Comparison of ENCODE assay signal across 9 cellular contexts in the genomic region with DNA sequence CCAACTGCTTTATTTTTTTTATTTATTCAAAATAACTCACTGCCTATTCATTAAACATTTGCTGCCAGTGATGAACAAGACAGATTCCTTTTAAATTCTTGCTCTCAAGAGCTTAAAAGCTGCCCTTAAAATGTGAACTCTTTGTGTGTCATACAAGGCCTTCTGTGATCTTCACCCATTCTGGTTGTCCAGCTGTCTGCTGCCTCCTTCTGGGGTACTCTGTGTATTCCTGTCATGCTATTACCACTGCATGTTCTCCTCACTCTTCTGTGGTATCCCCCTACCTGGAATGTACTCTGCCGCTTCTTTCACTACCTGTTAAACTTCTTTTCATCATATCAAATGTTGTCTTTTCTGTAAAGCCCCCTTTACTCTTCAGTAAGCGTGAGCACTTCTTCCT.
DNase-seq lines count a peak whose midpoint lies in the region; ATAC-seq and TF ChIP-seq lines count a peak whose summit lies in the region.
"Had no signal": no experiment of that assay in that cellular context is flagged by ENCODE, and none has a peak within 500 bp of the region (broad histone marks: within the 10 kb centered on the region; RNA-seq: fewer than 3 reads in every experiment).

No MANE protein-coding gene starts in this region.

- no peak overlapping the region for H3K4me3 ChIP-seq in smooth muscle cell

- peaks cover 41% of the 10 kb centered on the region for H4K20me1 ChIP-seq in smooth muscle cell (ENCODE audit: low read depth)

- H3K9me3 ChIP-seq in smooth muscle cell (replicated peaks; ENCODE audit: low read depth): no peaks in the 10 kb centered on the region

- TF ChIP-seq CTCF in smooth muscle cell (IDR thresholded peaks at IDR 0.05; ENCODE audit: borderline replicate concordance, insufficient read depth, poor library complexity, severe bottlenecking): peak; percentile 16

- peaks cover 4% of the 10 kb centered on the region for H3K4me1 ChIP-seq in smooth muscle cell (ENCODE audit: low read depth)

- DNase-seq in DMS 273 (lab: John Stamatoyannopoulos, UW; ENCODE audit: unreplicated experiment) (peak; percentile 35), DMS 273 treated with DMSO at 0.1 percent for 48 hours (lab: John Stamatoyannopoulos, UW) (no peak), RPMI7951 (ENCODE audit: low read depth) (peak; percentile 24), globus pallidus (ENCODE audit: low spot score) (peak; percentile 45), smooth muscle cell (lab: John Stamatoyannopoulos, UW; ENCODE audit: unreplicated experiment) (no peak)

- H3K4me2 ChIP-seq in smooth muscle cell: no peak overlapping the region

- ATAC-seq in HG03520 (IDR thresholded peaks at IDR 0.05; ENCODE audit: unreplicated experiment) (no peak), HG02938 (IDR thresholded peaks at IDR 0.05; ENCODE audit: unreplicated experiment) (no peak), GM21825 (IDR thresholded peaks at IDR 0.05; ENCODE audit: unreplicated experiment) (no peak)

- no peaks in the 10 kb centered on the region for H3K27me3 ChIP-seq in smooth muscle cell (ENCODE audit: low read depth)

- no peak overlapping the region for H2AFZ ChIP-seq in smooth muscle cell (ENCODE audit: low read depth)

- WGBS in smooth muscle cell (ENCODE audit: low lambda C conversion rate): 100% methylated on average over 2 of the region's 2 CpGs

- H3F3A ChIP-seq in smooth muscle cell (ENCODE audit: low read depth): no peaks in the 10 kb centered on the region

- H3K36me3 ChIP-seq in smooth muscle cell (ENCODE audit: low read depth): no peaks in the 10 kb centered on the region

- peaks cover 62% of the 10 kb centered on the region for H3K79me2 ChIP-seq in smooth muscle cell (ENCODE audit: low read depth)

- H3K9ac ChIP-seq in smooth muscle cell (ENCODE audit: low read depth): no peak overlapping the region

- peak overlapping the region; percentile 11 for H3K27ac ChIP-seq in smooth muscle cell (ENCODE audit: low read depth)
- H3K27ac ChIP-seq: 22Rv1 had no signal

Comparison
In these comparisons a context has a peak if more than half of its experiments do, and no peak if none do; other contexts are left out.
1. DNase-seq: peak in DMS 273 (single experiment), RPMI7951 (single experiment) and globus pallidus (single experiment); none in DMS 273 treated with DMSO at 0.1 percent for 48 hours (single experiment) and smooth muscle cell (single experiment).